13 cellular contexts compared by ENCODE assay signal in the genomic region with DNA sequence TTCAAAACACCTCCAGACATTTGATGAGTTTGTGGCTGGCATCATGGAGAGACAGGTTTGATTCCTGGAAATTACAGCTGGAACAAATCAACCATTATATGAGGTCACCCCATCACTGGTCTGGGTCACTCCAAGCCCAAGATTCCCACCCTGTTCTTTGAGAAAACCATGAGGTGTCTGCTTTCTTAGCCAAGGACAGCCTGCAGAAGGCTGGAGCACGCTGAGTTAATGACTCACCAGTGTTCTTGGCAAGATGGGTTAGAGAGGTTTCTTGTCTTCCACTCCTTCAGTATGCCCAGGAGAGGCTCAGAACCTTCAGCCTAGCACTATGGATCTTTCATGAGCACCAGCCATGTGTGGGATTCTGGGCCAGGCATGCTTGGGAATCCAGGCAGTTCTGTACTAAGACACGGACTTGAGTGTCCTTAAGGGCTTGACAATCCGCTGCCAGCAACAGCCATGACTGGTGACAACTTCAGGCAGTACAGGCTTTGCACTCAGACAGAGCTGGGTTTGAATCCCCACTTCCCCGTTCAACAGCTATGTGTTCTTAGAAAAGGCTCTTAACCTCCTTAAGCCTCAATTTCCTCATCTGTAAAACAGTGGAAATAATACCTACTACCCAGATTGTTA. TPM values are rescaled to one million over a fixed set of nuclear protein-coding genes. Genes with fewer than 3 reads are reported as not detected.
A peak's percentile ranks its signal among the peaks of the same experiment; 100 is the strongest.
DNase-seq lines count a peak whose midpoint lies in the region; ATAC-seq and TF ChIP-seq lines count a peak whose summit lies in the region.
"Had no signal": no experiment of that assay in that cellular context is flagged by ENCODE, and none has a peak within 500 bp of the region (broad histone marks: within the 10 kb centered on the region; RNA-seq: fewer than 3 reads in every experiment).

No MANE protein-coding gene starts in this region.

- POLR2A ChIA-PET in PC-3 (lab: Charles Lee; ENCODE audit: unreplicated experiment), result no interaction called here
- POLR2A ChIA-PET in CD4-positive, alpha-beta memory T cell (lab: Charles Lee; ENCODE audit: partially characterized antibody), result no interaction called here

- no peak overlapping the region for H2BK12ac ChIP-seq in mesenchymal stem cell (ENCODE audit: low read length in 2 of 2)

- peaks cover 3 to 11% of the 10 kb centered on the region in 2 donors for H3K36me3 Mint-ChIP-seq in CD4-positive, alpha-beta memory T cell
- H3K36me3 Mint-ChIP-seq: natural killer cell had no signal

- H4K20me1 ChIP-seq in PC-3 (ENCODE audit: low read length), result no peaks in the 10 kb centered on the region

- no peak overlapping the region for H3K23ac ChIP-seq in mesenchymal stem cell (ENCODE audit: low read length in 2 of 2)

- DNase-seq in CD1c-positive myeloid dendritic cell (ENCODE audit: extremely low spot score) (peak; percentile 15), PC-3 (peak; percentile 76), epithelial cell of prostate (ENCODE audit: low read depth, low spot score) (no peak), mesenchymal stem cell (peak; percentile 73), NCI-H1930 (lab: John Stamatoyannopoulos, UW) (no peak)
- DNase-seq in CD4-positive, alpha-beta memory T cell, result no peak
- DNase-seq: activated CD8-positive, alpha-beta T cell treated with anti-CD3 and anti-CD28 coated beads for 36 hours; natural killer cell; NCI-H2029 had no signal

- H3K9ac ChIP-seq in PC-3 (ENCODE audit: low read length), result no peak overlapping the region
- H3K9ac ChIP-seq in mesenchymal stem cell (ENCODE audit: low read length), result no peak overlapping the region

- H2BK5ac ChIP-seq in mesenchymal stem cell (ENCODE audit: low read depth, low read length, poor library complexity, severe bottlenecking), result no peak overlapping the region

- H3K9me3 Mint-ChIP-seq in CD4-positive, alpha-beta memory T cell, result no peaks in the 10 kb centered on the region
- H3K9me3 Mint-ChIP-seq: activated CD8-positive, alpha-beta T cell treated with anti-CD3 and anti-CD28 coated beads for 36 hours; natural killer cell had no signal

- no peaks in the 10 kb centered on the region for H3K9me2 ChIP-seq in PC-3 (replicated peaks; ENCODE audit: low read length)

- no peak overlapping the region for H2AK5ac ChIP-seq in mesenchymal stem cell (ENCODE audit: low read length, severe bottlenecking)

- H3K9me3 ChIP-seq in PC-3 (ENCODE audit: low read length) (no peaks in the 10 kb centered on the region), mesenchymal stem cell (ENCODE audit: control insufficient read depth, low read length) (no peaks in the 10 kb centered on the region)
- no peaks in the 10 kb centered on the region for H3K9me3 ChIP-seq in CD4-positive, alpha-beta memory T cell (ENCODE audit: control insufficient read depth in 1 of 2, low read length in 2 of 2)
- H3K9me3 ChIP-seq: tibial artery had no signal

- intact Hi-C loops in PC-3 (cut with micrococcal nuclease), result no loop called here
- intact Hi-C loops in CD4-positive, alpha-beta memory T cell (cut with micrococcal nuclease), result no loop called here

- H3K27me3 Mint-ChIP-seq in CD4-positive, alpha-beta memory T cell, result no peaks in the 10 kb centered on the region
- H3K27me3 Mint-ChIP-seq: activated CD8-positive, alpha-beta T cell treated with anti-CD3 and anti-CD28 coated beads for 36 hours had no signal

- no peak for TF ChIP-seq CTCF in PC-3 (conservative IDR thresholded peaks at IDR 0.05; ENCODE audit: low read depth, low read length)

- H3K14ac ChIP-seq in mesenchymal stem cell (ENCODE audit: low read length in 2 of 2), result no peak overlapping the region

- no peak overlapping the region for H4K8ac ChIP-seq in mesenchymal stem cell (ENCODE audit: low read length)

- H3K4me3 ChIP-seq in PC-3 (ENCODE audit: low read length) (no peak overlapping the region), mesenchymal stem cell (ENCODE audit: insufficient read depth in 1 of 2, low read depth in 1 of 2, low read length in 2 of 2) (no peak overlapping the region)
- H3K4me3 ChIP-seq in CD4-positive, alpha-beta memory T cell (ENCODE audit: low read length in 2 of 2), result no peak overlapping the region
- H3K4me3 ChIP-seq: tibial artery had no signal

- ATAC-seq in PC-3 (peak; percentile 51), HG03432 (IDR thresholded peaks at IDR 0.05; ENCODE audit: unreplicated experiment) (no peak), HG03097 (IDR thresholded peaks at IDR 0.05; ENCODE audit: low FRiP score, unreplicated experiment) (no peak)
- ATAC-seq: activated CD8-positive, alpha-beta T cell treated with anti-CD3 and anti-CD28 coated beads for 36 hours; natural killer cell had no signal

- peaks cover 4% of the 10 kb centered on the region for H3F3A ChIP-seq in PC-3 (ENCODE audit: low read length, unreplicated experiment)

- peak overlapping the region; percentile 35 for H3K27ac ChIP-seq in PC-3 (ENCODE audit: low read length)
- peak overlapping the region; percentile 94 for H3K27ac ChIP-seq in epithelial cell of prostate
- no peak overlapping the region for H3K27ac ChIP-seq in mesenchymal stem cell (ENCODE audit: low read length, poor library complexity, severe bottlenecking)
- no peak overlapping the region for H3K27ac ChIP-seq in CD4-positive, alpha-beta memory T cell (ENCODE audit: low read depth, low read length)
- H3K27ac ChIP-seq: tibial artery had no signal

- no peaks in the 10 kb centered on the region for H3K27me3 ChIP-seq in PC-3 (ENCODE audit: low read length)
- peaks cover 0 to 7% of the 10 kb centered on the region in 2 experiments for H3K27me3 ChIP-seq in mesenchymal stem cell (ENCODE audit: control insufficient read depth in 1 of 2, insufficient read depth in 1 of 2, low read length in 2 of 2)
- no peaks in the 10 kb centered on the region for H3K27me3 ChIP-seq in CD4-positive, alpha-beta memory T cell (ENCODE audit: insufficient read depth, low read length)
- H3K27me3 ChIP-seq: tibial artery had no signal

- H3K4me1 ChIP-seq in PC-3 (ENCODE audit: insufficient read depth, low read length) (peaks cover 38% of the 10 kb centered on the region), mesenchymal stem cell (ENCODE audit: control insufficient read depth, insufficient read depth, low read depth, low read length) (peaks cover 14% of the 10 kb centered on the region)
- no peaks in the 10 kb centered on the region for H3K4me1 ChIP-seq in CD4-positive, alpha-beta memory T cell (ENCODE audit: insufficient read depth, low read length)
- H3K4me1 ChIP-seq: tibial artery had no signal

- H3K18ac ChIP-seq in mesenchymal stem cell (ENCODE audit: low read depth in 1 of 2, low read length in 2 of 2), result no peak overlapping the region

- H3K4me2 ChIP-seq in PC-3 (ENCODE audit: low read length), result no peak overlapping the region
- H3K4me2 ChIP-seq in mesenchymal stem cell (ENCODE audit: low read length, poor library complexity, severe bottlenecking), result no peak overlapping the region

- H3K79me2 ChIP-seq in PC-3 (ENCODE audit: low read length), result no peaks in the 10 kb centered on the region

- 68% methylated on average over 3 of the region's 4 CpGs for WGBS in mesenchymal stem cell

- no peaks in the 10 kb centered on the region for H3K79me1 ChIP-seq in mesenchymal stem cell (replicated peaks; ENCODE audit: low read length, poor library complexity, severe bottlenecking)

- H2BK120ac ChIP-seq in mesenchymal stem cell (ENCODE audit: low read depth, low read length), result no peak overlapping the region

- H3K4me1 Mint-ChIP-seq in CD4-positive, alpha-beta memory T cell, result no peaks in the 10 kb centered on the region
- H3K4me1 Mint-ChIP-seq: natural killer cell had no signal

- H3K4me3 Mint-ChIP-seq in CD4-positive, alpha-beta memory T cell, result no peak overlapping the region
- H3K4me3 Mint-ChIP-seq: activated CD8-positive, alpha-beta T cell treated with anti-CD3 and anti-CD28 coated beads for 36 hours; natural killer cell had no signal

- H3K27ac Mint-ChIP-seq in CD4-positive, alpha-beta memory T cell, result no peak overlapping the region
- H3K27ac Mint-ChIP-seq: activated CD8-positive, alpha-beta T cell treated with anti-CD3 and anti-CD28 coated beads for 36 hours; natural killer cell had no signal

- H3K36me3 ChIP-seq in PC-3 (ENCODE audit: low read depth, low read length) (no peaks in the 10 kb centered on the region), mesenchymal stem cell (ENCODE audit: control insufficient read depth in 1 of 2, insufficient read depth in 2 of 2, low read depth in 1 of 2, low read length in 2 of 2) (peaks cover 3 to 6% of the 10 kb centered on the region in 2 experiments)
- H3K36me3 ChIP-seq in CD4-positive, alpha-beta memory T cell (ENCODE audit: insufficient read depth, low read length), result no peaks in the 10 kb centered on the region

- CTCF ChIA-PET in PC-3 (lab: Charles Lee), result interaction anchor here (1.0 kb wide), 1 partner anchor 29 kb away, joined by 3 read pairs; no protein-coding TSS in a partner anchor
- CTCF ChIA-PET in CD4-positive, alpha-beta memory T cell (lab: Charles Lee; ENCODE audit: partially characterized antibody), result no interaction called here

- no TSS peak for BruUV-seq in PC-3 (replicated peaks; lab: Mats Ljungman, UMichigan)

- no peak overlapping the region for H4K91ac ChIP-seq in mesenchymal stem cell (ENCODE audit: low read length)

- H3K4ac ChIP-seq in mesenchymal stem cell (ENCODE audit: low read depth in 1 of 2, low read length in 2 of 2), result no peak overlapping the region

- H2AFZ ChIP-seq in PC-3 (ENCODE audit: low read length) (no peak overlapping the region), mesenchymal stem cell (ENCODE audit: low read depth, low read length) (no peak overlapping the region)

- no peak overlapping the region for H2BK15ac ChIP-seq in mesenchymal stem cell (ENCODE audit: low read depth, poor library complexity, severe bottlenecking)

RNA-seq across cellular contexts. Expression of a gene that starts 43.9 kb away (rescaled TPM):
- total RNA-seq in PC-3 (2014; rRNA removed), result 3.5 and 7.8 TPM in 2 replicates
- 0.19 TPM for polyA plus RNA-seq in mesenchymal stem cell (2013, experiment 1 of 2)
- 0.21 TPM for polyA plus RNA-seq in mesenchymal stem cell (2013, experiment 2 of 2)
- not detected for total RNA-seq in CD4-positive, alpha-beta memory T cell
- not detected for polyA plus RNA-seq in CD4-positive, alpha-beta memory T cell
- total RNA-seq: activated CD8-positive, alpha-beta T cell treated with anti-CD3 and anti-CD28 coated beads for 36 hours; natural killer cell; SK-MEL-5 had no signal

RNA-seq across cellular contexts. Expression of a gene that starts 50.5 kb away (rescaled TPM):
- total RNA-seq in PC-3 (2014; rRNA removed), result 12.8 and 14.9 TPM in 2 replicates
- 9.8 TPM for polyA plus RNA-seq in mesenchymal stem cell (2013, experiment 1 of 2)
- polyA plus RNA-seq in mesenchymal stem cell (2013, experiment 2 of 2), result 8.9 TPM
- 1 to 10 TPM; 4.2 to 4.9 TPM for total RNA-seq in CD4-positive, alpha-beta memory T cell
- 1 to 10 TPM; 3.1 to 3.5 TPM for polyA plus RNA-seq in CD4-positive, alpha-beta memory T cell

RNA-seq across cellular contexts. Expression of a gene that starts 52.5 kb away (rescaled TPM):
- total RNA-seq in PC-3 (2014; rRNA removed), result 35.2 and 43.7 TPM in 2 replicates
- polyA plus RNA-seq in mesenchymal stem cell (2013, experiment 1 of 2), result 21.6 TPM
- polyA plus RNA-seq in mesenchymal stem cell (2013, experiment 2 of 2), result 21.8 TPM
- total RNA-seq in CD4-positive, alpha-beta memory T cell, result 10 to 100 TPM; 52.8 to 53.2 TPM
- polyA plus RNA-seq in CD4-positive, alpha-beta memory T cell, result 10 to 100 TPM; 74.5 to 88.6 TPM

Comparison
In these comparisons a context has a peak if more than half of its experiments do, and no peak if none do; other contexts are left out.
1. DNase-seq: peak in CD1c-positive myeloid dendritic cell (single experiment), PC-3 (single experiment) and mesenchymal stem cell (single experiment); none in epithelial cell of prostate (single experiment), NCI-H1930 (0 of 2) and CD4-positive, alpha-beta memory T cell (0 of 5).
2. H3K27ac ChIP-seq: peak in PC-3 (single experiment) and epithelial cell of prostate (single experiment); none in mesenchymal stem cell (single experiment) and CD4-positive, alpha-beta memory T cell (single experiment).